ENCODE assay signal across 8 cellular contexts in the genomic region with DNA sequence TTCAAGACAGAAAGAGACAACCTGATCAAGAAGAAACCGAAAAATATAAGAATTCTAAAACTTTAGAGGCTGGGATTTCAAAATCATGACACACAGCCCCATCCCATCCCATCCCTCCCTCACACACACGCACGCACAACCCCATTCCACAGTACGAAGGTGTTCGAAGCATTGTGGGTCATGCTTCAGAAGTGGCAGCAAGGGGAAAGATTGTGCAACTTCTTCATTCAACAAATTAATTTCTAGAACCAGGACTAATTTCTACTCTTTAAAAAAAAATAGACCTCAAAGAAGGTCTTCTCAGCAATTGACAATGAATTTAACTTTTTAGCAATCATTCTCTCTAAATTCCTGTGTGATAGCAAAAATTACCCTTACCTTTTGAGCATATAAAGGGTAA. TPM values are rescaled to one million over a fixed set of nuclear protein-coding genes. Genes with fewer than 3 reads are reported as not detected.
DNase-seq lines count a peak whose midpoint lies in the region; ATAC-seq, FAIRE-seq and TF ChIP-seq lines count a peak whose summit lies in the region.

No MANE protein-coding gene starts in this region.

- peaks cover 0 to 30% (median 24%) of the 10 kb centered on the region in 5 donors for H3K4me1 ChIP-seq in subcutaneous abdominal adipose tissue (ENCODE audit: control insufficient read depth in 5 of 5, insufficient read depth in 5 of 5, low read length in 5 of 5)

- no peak for ATAC-seq in activated T-helper 17 cell treated with anti-CD3 and anti-CD28 coated beads, Interleukin-2, amount 50 U/mL, for 72 hours (replicated peaks)
- no peak for ATAC-seq in HG03045 (IDR thresholded peaks at IDR 0.05; ENCODE audit: unreplicated experiment)

- peak overlapping the region; percentile 89 for H3K27ac Mint-ChIP-seq in activated CD4-positive, alpha-beta T cell treated with anti-CD3 and anti-CD28 coated beads, Interleukin-2, amount 10 ng/mL, durations not matched to agents 7 days and 5 days
- H3K27ac Mint-ChIP-seq in activated T-helper 17 cell treated with anti-CD3 and anti-CD28 coated beads, Interleukin-2, amount 50 U/mL, for 72 hours = peak overlapping the region; percentile 96
- H3K27ac Mint-ChIP-seq in immature natural killer cell = peak overlapping the region; percentile 80 to 97 (median 95)

- peaks cover 46% of the 10 kb centered on the region for H3K4me1 Mint-ChIP-seq in activated CD4-positive, alpha-beta T cell treated with anti-CD3 and anti-CD28 coated beads, Interleukin-2, amount 10 ng/mL, durations not matched to agents 7 days and 5 days
- peaks cover 11% of the 10 kb centered on the region for H3K4me1 Mint-ChIP-seq in activated T-helper 17 cell treated with anti-CD3 and anti-CD28 coated beads, Interleukin-2, amount 50 U/mL, for 72 hours
- peaks cover 19 to 21% of the 10 kb centered on the region in 2 donors for H3K4me1 Mint-ChIP-seq in immature natural killer cell

- H3K4me3 ChIP-seq in subcutaneous abdominal adipose tissue (ENCODE audit: low read depth in 1 of 5, low read length in 5 of 5) = peak overlapping the region; percentile 55 to 79 (median 75)

- peaks cover 2% of the 10 kb centered on the region for H3K9me3 Mint-ChIP-seq in activated CD4-positive, alpha-beta T cell treated with anti-CD3 and anti-CD28 coated beads, Interleukin-2, amount 10 ng/mL, durations not matched to agents 7 days and 5 days
- H3K9me3 Mint-ChIP-seq in activated T-helper 17 cell treated with anti-CD3 and anti-CD28 coated beads, Interleukin-2, amount 50 U/mL, for 72 hours = no peaks in the 10 kb centered on the region
- H3K9me3 Mint-ChIP-seq in immature natural killer cell = no peaks in the 10 kb centered on the region

- H3K9me3 ChIP-seq in subcutaneous abdominal adipose tissue (ENCODE audit: control insufficient read depth in 5 of 5, low read length in 5 of 5) = no peaks in the 10 kb centered on the region

- H3K36me3 Mint-ChIP-seq in activated CD4-positive, alpha-beta T cell treated with anti-CD3 and anti-CD28 coated beads, Interleukin-2, amount 10 ng/mL, durations not matched to agents 7 days and 5 days (ENCODE audit: low read depth) = peaks cover 4% of the 10 kb centered on the region
- H3K36me3 Mint-ChIP-seq in activated T-helper 17 cell treated with anti-CD3 and anti-CD28 coated beads, Interleukin-2, amount 50 U/mL, for 72 hours (ENCODE audit: low read depth) = peaks cover 7% of the 10 kb centered on the region
- H3K36me3 Mint-ChIP-seq in immature natural killer cell = no peaks in the 10 kb centered on the region

- H3K9ac ChIP-seq in subcutaneous abdominal adipose tissue (ENCODE audit: low read length in 5 of 5) = peak overlapping the region in 1 of 5 donors; percentile 75

- no peak for FAIRE-seq in H54 (lab: Jason Lieb, UNC)

- DNase-seq in activated CD4-positive, alpha-beta T cell treated with anti-CD3 and anti-CD28 coated beads, Interleukin-2, amount 10 ng/mL, durations not matched to agents 7 days and 5 days = no peak
- DNase-seq in activated CD4-positive, alpha-beta T cell treated with anti-CD3 and anti-CD28 coated beads for 4 hours = no peak
- DNase-seq in immature natural killer cell (no peak), H54 (ENCODE audit: insufficient read length, low spot score) (no peak), HuH-7.5 (ENCODE audit: low spot score) (no peak)

- H3K27ac ChIP-seq in subcutaneous abdominal adipose tissue (ENCODE audit: low read depth, low read length) = no peak overlapping the region

- H3K36me3 ChIP-seq in subcutaneous abdominal adipose tissue (ENCODE audit: control insufficient read depth in 5 of 5, insufficient read depth in 5 of 5, low read length in 5 of 5) = no peaks in the 10 kb centered on the region

- H3K27me3 ChIP-seq in subcutaneous abdominal adipose tissue (ENCODE audit: control insufficient read depth in 5 of 5, insufficient read depth in 4 of 5, low read length in 5 of 5) = no peaks in the 10 kb centered on the region

- no peak for TF ChIP-seq POLR2A in H54 (IDR thresholded peaks at IDR 0.05; ENCODE audit: low read depth, low read length)

- POLR2A ChIA-PET in activated CD4-positive, alpha-beta T cell treated with anti-CD3 and anti-CD28 coated beads, Interleukin-2, amount 10 ng/mL, durations not matched to agents 7 days and 5 days (lab: Charles Lee) = no interaction called here

- H3K4me3 Mint-ChIP-seq in activated CD4-positive, alpha-beta T cell treated with anti-CD3 and anti-CD28 coated beads, Interleukin-2, amount 10 ng/mL, durations not matched to agents 7 days and 5 days = peak overlapping the region; percentile 85
- H3K4me3 Mint-ChIP-seq in activated T-helper 17 cell treated with anti-CD3 and anti-CD28 coated beads, Interleukin-2, amount 50 U/mL, for 72 hours = peak overlapping the region; percentile 83
- H3K4me3 Mint-ChIP-seq in immature natural killer cell = peak overlapping the region; percentile 92 to 96 (median 92)

- CTCF ChIA-PET in activated CD4-positive, alpha-beta T cell treated with anti-CD3 and anti-CD28 coated beads, Interleukin-2, amount 10 ng/mL, durations not matched to agents 7 days and 5 days (lab: Charles Lee) = interaction anchor here (1.4 kb wide), 1 partner anchor 52 kb away, joined by 3 read pairs; a partner anchor contains a TSS

- no peaks in the 10 kb centered on the region for H3K27me3 Mint-ChIP-seq in activated CD4-positive, alpha-beta T cell treated with anti-CD3 and anti-CD28 coated beads, Interleukin-2, amount 10 ng/mL, durations not matched to agents 7 days and 5 days
- H3K27me3 Mint-ChIP-seq in activated T-helper 17 cell treated with anti-CD3 and anti-CD28 coated beads, Interleukin-2, amount 50 U/mL, for 72 hours = no peaks in the 10 kb centered on the region
- H3K27me3 Mint-ChIP-seq in immature natural killer cell (ENCODE audit: low read depth in 3 of 3) = peaks cover 16 to 27% (median 24%) of the 10 kb centered on the region in 3 donors

RNA-seq across cellular contexts. Expression of a gene that starts 0.9 kb away (rescaled TPM):
- 1 to 10 TPM; 1.1 to 1.8 TPM for total RNA-seq in activated CD4-positive, alpha-beta T cell treated with anti-CD3 and anti-CD28 coated beads, Interleukin-2, amount 10 ng/mL, durations not matched to agents 7 days and 5 days
- 1 to 10 TPM; 1.3 to 2.8 TPM for total RNA-seq in activated T-helper 17 cell treated with anti-CD3 and anti-CD28 coated beads, Interleukin-2, amount 50 U/mL, for 72 hours
- 1 to 10 TPM in 1 of 3 donors, under 1 TPM in 1, not detected in 1; 0.36 to 1.2 TPM for polyA plus RNA-seq in immature natural killer cell

RNA-seq across cellular contexts. Expression of a gene that starts 1.0 kb away (rescaled TPM):
- 1 to 10 TPM; 6.5 to 7.5 TPM for total RNA-seq in activated CD4-positive, alpha-beta T cell treated with anti-CD3 and anti-CD28 coated beads, Interleukin-2, amount 10 ng/mL, durations not matched to agents 7 days and 5 days
- 10 to 100 TPM in 1 of 2 donors, 1 to 10 TPM in 1; 7.5 to 10.5 TPM for total RNA-seq in activated T-helper 17 cell treated with anti-CD3 and anti-CD28 coated beads, Interleukin-2, amount 50 U/mL, for 72 hours
- polyA plus RNA-seq in immature natural killer cell = 1 to 10 TPM; 1.7 to 2.9 (median 2.6) TPM

RNA-seq across cellular contexts. Expression of a gene that starts 51.9 kb away (rescaled TPM):
- total RNA-seq in activated CD4-positive, alpha-beta T cell treated with anti-CD3 and anti-CD28 coated beads, Interleukin-2, amount 10 ng/mL, durations not matched to agents 7 days and 5 days = 10 to 100 TPM; 39.6 to 47.4 TPM
- total RNA-seq in activated T-helper 17 cell treated with anti-CD3 and anti-CD28 coated beads, Interleukin-2, amount 50 U/mL, for 72 hours = 10 to 100 TPM; 28.8 to 30.0 TPM
- polyA plus RNA-seq in immature natural killer cell = 10 to 100 TPM; 35.7 to 40.8 (median 36.2) TPM
